2 cellular contexts compared by ENCODE assay signal in the genomic region with DNA sequence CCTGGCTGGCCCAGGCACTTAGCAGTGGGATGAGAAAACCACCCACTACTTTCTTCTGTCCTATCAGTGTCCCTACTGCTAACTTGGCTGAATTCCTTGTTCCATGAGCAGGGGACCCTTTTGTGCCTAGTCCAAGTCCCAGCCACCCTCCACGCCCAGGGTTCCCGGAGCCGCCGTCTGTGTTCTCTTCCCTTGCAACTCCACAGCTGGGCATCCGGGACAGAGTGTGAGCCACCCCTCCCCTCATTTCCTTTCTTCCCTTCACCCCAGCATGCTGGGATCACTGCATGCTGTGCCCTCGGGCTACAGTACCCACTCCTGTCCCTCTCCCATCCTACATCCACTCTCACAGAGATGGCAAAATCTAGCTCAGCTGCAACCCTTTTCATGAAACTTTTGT.
TF ChIP-seq lines count a peak whose summit lies in the region.

No MANE protein-coding gene starts in this region.

TF ChIP-seq in A549, 52 proteins besides CTCF, POLR2A, EP300 and RAD21:
- no peak for TF ChIP-seq PBX3 (IDR thresholded peaks at IDR 0.05)
- TF ChIP-seq FOSB (CRISPR knock-in tag; IDR thresholded peaks at IDR 0.05), result no peak
- TF ChIP-seq ZNF302 (CRISPR knock-in tag; IDR thresholded peaks at IDR 0.05), result no peak
- no peak for TF ChIP-seq EHF (CRISPR knock-in tag; IDR thresholded peaks at IDR 0.05)
- no peak for TF ChIP-seq CHD4 (IDR thresholded peaks at IDR 0.05; ENCODE audit: borderline replicate concordance)
- TF ChIP-seq, protein P1, sequence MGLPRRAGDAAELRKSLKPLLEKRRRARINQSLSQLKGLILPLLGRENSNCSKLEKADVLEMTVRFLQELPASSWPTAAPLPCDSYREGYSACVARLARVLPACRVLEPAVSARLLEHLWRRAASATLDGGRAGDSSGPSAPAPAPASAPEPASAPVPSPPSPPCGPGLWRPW (IDR thresholded peaks at IDR 0.05), result no peak
- no peak for TF ChIP-seq JUN (IDR thresholded peaks at IDR 0.05)
- no peak for TF ChIP-seq RFX5 (IDR thresholded peaks at IDR 0.05)
- no peak for TF ChIP-seq POLR2AphosphoS2 (conservative IDR thresholded peaks at IDR 0.05; ENCODE audit: low read length)

TF ChIP-seq in H1, 55 proteins besides CTCF, POLR2A, EP300 and RAD21:
- TF ChIP-seq GTF2F1 (IDR thresholded peaks at IDR 0.05; ENCODE audit: borderline replicate concordance, low read depth, low read length) (no peak), SP2 (IDR thresholded peaks at IDR 0.05; ENCODE audit: low read length) (no peak), CTBP2 (IDR thresholded peaks at IDR 0.05; ENCODE audit: borderline replicate concordance, insufficient read depth, insufficient read length, low read length) (no peak), GABPA (IDR thresholded peaks at IDR 0.05; ENCODE audit: borderline replicate concordance, insufficient read depth, low read length) (no peak), SIN3A (conservative IDR thresholded peaks at IDR 0.05 in 1 of 2, IDR thresholded peaks at IDR 0.05 in 1 of 2; ENCODE audit: low read depth in 1 of 2, low read length in 2 of 2) (no peak), USF2 (IDR thresholded peaks at IDR 0.05; ENCODE audit: low read length) (no peak), SUZ12 (IDR thresholded peaks at IDR 0.05; ENCODE audit: low read length) (no peak), SAP30 (IDR thresholded peaks at IDR 0.05; ENCODE audit: insufficient read depth, insufficient replicate concordance, low read length) (no peak), KDM4A (IDR thresholded peaks at IDR 0.05; ENCODE audit: low read depth, low read length, severe bottlenecking) (no peak), CBX8 (IDR thresholded peaks at IDR 0.05; ENCODE audit: borderline replicate concordance, low read depth, low read length) (no peak), KDM1A (IDR thresholded peaks at IDR 0.05; ENCODE audit: borderline replicate concordance, low read length) (no peak), ATF2 (IDR thresholded peaks at IDR 0.05; ENCODE audit: low read length) (no peak)
